ENCODE assay signal across 35 cellular contexts in genomic region chr2:172160839-172161238, GRCh38.
"Had no signal": no experiment of that assay in that cellular context is flagged by ENCODE, and none has a peak within 500 bp of the region (broad histone marks: within the 10 kb centered on the region; RNA-seq: fewer than 3 reads in every experiment).

No MANE protein-coding gene starts in this region.

- H3K4me3 ChIP-seq: MG63 had no signal

- DNase-seq: Kasumi-1, MG63, MM.1S, NCI-H1048, NCI-H1092, NCI-H1092 treated with DMSO at 0.1 percent for 48 hours, NCI-H1105, NCI-H1105 treated with DMSO at 0.1 percent for 48 hours, NCI-H1417, NCI-H1417 treated with DMSO at 0.1 percent for 48 hours, NCI-H1436, NCI-H1436 treated with DMSO at 0.1 percent for 48 hours, NCI-H146, NCI-H1694, NCI-H1694 treated with DMSO at 0.1 percent for 48 hours, NCI-H187, NCI-H187 treated with DMSO at 0.1 percent for 48 hours, NCI-H1930, NCI-H2029, NCI-H2029 treated with DMSO at 0.1 percent for 48 hours, NCI-H2081, NCI-H2081 treated with DMSO at 0.1 percent for 48 hours, NCI-H2107, NCI-H2171, NCI-H2171 treated with DMSO at 0.1 percent for 48 hours, NCI-H2227 treated with DMSO at 0.1 percent for 48 hours, NCI-H226, NCI-H345, NCI-H446, NCI-H446 treated with DMSO at 0.1 percent for 48 hours, NCI-H510A, NCI-H510A treated with DMSO at 0.1 percent for 48 hours, NCI-H524, NCI-H524 treated with DMSO at 0.1 percent for 48 hours, NCI-H526 had no signal

- H3K36me3 ChIP-seq: MG63 had no signal
